ENCODE assay signal across 1 cellular context in the genomic region with DNA sequence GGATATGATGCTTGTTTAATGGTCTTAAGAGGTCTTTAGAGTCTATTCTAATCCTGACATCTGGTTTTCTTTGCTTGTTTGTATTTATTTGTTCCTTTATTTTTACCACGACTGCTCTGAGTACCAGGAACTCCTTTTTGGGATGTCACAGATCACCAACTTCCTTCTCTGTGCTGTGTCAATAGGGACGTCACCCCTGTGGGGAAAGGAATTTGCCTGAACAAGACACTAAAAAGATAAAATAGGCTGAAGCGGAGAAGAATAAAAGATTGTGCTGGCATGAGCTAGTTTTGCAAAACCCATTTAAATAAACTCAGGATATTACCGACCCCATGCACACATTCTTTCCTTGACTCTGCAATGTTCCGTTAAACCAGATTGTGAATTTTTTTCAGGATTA.
TF ChIP-seq lines count a peak whose summit lies in the region.

No MANE protein-coding gene starts in this region.

TF ChIP-seq in H1, 55 proteins besides CTCF, POLR2A, EP300 and RAD21:
- TF ChIP-seq SIRT6 (IDR thresholded peaks at IDR 0.05; ENCODE audit: low read length): no peak
- TF ChIP-seq, protein P1, sequence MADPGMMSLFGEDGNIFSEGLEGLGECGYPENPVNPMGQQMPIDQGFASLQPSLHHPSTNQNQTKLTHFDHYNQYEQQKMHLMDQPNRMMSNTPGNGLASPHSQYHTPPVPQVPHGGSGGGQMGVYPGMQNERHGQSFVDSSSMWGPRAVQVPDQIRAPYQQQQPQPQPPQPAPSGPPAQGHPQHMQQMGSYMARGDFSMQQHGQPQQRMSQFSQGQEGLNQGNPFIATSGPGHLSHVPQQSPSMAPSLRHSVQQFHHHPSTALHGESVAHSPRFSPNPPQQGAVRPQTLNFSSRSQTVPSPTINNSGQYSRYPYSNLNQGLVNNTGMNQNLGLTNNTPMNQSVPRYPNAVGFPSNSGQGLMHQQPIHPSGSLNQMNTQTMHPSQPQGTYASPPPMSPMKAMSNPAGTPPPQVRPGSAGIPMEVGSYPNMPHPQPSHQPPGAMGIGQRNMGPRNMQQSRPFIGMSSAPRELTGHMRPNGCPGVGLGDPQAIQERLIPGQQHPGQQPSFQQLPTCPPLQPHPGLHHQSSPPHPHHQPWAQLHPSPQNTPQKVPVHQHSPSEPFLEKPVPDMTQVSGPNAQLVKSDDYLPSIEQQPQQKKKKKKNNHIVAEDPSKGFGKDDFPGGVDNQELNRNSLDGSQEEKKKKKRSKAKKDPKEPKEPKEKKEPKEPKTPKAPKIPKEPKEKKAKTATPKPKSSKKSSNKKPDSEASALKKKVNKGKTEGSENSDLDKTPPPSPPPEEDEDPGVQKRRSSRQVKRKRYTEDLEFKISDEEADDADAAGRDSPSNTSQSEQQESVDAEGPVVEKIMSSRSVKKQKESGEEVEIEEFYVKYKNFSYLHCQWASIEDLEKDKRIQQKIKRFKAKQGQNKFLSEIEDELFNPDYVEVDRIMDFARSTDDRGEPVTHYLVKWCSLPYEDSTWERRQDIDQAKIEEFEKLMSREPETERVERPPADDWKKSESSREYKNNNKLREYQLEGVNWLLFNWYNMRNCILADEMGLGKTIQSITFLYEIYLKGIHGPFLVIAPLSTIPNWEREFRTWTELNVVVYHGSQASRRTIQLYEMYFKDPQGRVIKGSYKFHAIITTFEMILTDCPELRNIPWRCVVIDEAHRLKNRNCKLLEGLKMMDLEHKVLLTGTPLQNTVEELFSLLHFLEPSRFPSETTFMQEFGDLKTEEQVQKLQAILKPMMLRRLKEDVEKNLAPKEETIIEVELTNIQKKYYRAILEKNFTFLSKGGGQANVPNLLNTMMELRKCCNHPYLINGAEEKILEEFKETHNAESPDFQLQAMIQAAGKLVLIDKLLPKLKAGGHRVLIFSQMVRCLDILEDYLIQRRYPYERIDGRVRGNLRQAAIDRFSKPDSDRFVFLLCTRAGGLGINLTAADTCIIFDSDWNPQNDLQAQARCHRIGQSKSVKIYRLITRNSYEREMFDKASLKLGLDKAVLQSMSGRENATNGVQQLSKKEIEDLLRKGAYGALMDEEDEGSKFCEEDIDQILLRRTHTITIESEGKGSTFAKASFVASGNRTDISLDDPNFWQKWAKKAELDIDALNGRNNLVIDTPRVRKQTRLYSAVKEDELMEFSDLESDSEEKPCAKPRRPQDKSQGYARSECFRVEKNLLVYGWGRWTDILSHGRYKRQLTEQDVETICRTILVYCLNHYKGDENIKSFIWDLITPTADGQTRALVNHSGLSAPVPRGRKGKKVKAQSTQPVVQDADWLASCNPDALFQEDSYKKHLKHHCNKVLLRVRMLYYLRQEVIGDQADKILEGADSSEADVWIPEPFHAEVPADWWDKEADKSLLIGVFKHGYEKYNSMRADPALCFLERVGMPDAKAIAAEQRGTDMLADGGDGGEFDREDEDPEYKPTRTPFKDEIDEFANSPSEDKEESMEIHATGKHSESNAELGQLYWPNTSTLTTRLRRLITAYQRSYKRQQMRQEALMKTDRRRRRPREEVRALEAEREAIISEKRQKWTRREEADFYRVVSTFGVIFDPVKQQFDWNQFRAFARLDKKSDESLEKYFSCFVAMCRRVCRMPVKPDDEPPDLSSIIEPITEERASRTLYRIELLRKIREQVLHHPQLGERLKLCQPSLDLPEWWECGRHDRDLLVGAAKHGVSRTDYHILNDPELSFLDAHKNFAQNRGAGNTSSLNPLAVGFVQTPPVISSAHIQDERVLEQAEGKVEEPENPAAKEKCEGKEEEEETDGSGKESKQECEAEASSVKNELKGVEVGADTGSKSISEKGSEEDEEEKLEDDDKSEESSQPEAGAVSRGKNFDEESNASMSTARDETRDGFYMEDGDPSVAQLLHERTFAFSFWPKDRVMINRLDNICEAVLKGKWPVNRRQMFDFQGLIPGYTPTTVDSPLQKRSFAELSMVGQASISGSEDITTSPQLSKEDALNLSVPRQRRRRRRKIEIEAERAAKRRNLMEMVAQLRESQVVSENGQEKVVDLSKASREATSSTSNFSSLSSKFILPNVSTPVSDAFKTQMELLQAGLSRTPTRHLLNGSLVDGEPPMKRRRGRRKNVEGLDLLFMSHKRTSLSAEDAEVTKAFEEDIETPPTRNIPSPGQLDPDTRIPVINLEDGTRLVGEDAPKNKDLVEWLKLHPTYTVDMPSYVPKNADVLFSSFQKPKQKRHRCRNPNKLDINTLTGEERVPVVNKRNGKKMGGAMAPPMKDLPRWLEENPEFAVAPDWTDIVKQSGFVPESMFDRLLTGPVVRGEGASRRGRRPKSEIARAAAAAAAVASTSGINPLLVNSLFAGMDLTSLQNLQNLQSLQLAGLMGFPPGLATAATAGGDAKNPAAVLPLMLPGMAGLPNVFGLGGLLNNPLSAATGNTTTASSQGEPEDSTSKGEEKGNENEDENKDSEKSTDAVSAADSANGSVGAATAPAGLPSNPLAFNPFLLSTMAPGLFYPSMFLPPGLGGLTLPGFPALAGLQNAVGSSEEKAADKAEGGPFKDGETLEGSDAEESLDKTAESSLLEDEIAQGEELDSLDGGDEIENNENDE (IDR thresholded peaks at IDR 0.05; ENCODE audit: insufficient replicate concordance, low read length): peak; percentile 52
TF ChIP-seq in H1: peak in this region for 1.
